In genomic region chr7:135150072-135150782, GRCh38 we compare ENCODE assay signal across 12 cellular contexts. TPM values are rescaled to one million over a fixed set of nuclear protein-coding genes. Genes with fewer than 3 reads are reported as not detected.
DNase-seq lines count a peak whose midpoint lies in the region; ATAC-seq and TF ChIP-seq lines count a peak whose summit lies in the region.
"Had no signal": no experiment of that assay in that cellular context is flagged by ENCODE, and none has a peak within 500 bp of the region (broad histone marks: within the 10 kb centered on the region; RNA-seq: fewer than 3 reads in every experiment).

No MANE protein-coding gene starts in this region.

- H3K9me3 Mint-ChIP-seq in T-helper 2 cell treated with Interferon-gamma antibody and Interleukin-4, amounts not matched to agents 5 μg/mL and 100 μg/mL, for 36 hours, result peaks cover 23% of the 10 kb centered on the region
- H3K9me3 Mint-ChIP-seq in activated T-helper 2 cell treated with anti-CD3 and anti-CD28 coated beads, Interferon-gamma antibody, Interleukin-2, Interleukin-4, amounts not matched to agents 10 μg/mL and 5 μg/mL and 100 μg/mL, durations not matched to agents 14 hours and 24 hours and 36 hours, result peaks cover 24% of the 10 kb centered on the region

- no peak for TF ChIP-seq CTCF in stomach (IDR thresholded peaks at IDR 0.05)

- no peak for TF ChIP-seq EP300 in stomach (IDR thresholded peaks at IDR 0.05)

- ATAC-seq in left lobe of liver (peak; percentile 50), HG03039 (IDR thresholded peaks at IDR 0.05; ENCODE audit: unreplicated experiment) (no peak)
- ATAC-seq: HCT116 had no signal

- peaks cover 12 to 57% (median 34%) of the 10 kb centered on the region in 4 donors for H3K4me1 ChIP-seq in stomach

- no peaks in the 10 kb centered on the region for H3K27me3 ChIP-seq in stomach

- peaks cover 59% of the 10 kb centered on the region for H3K4me1 Mint-ChIP-seq in T-helper 2 cell treated with Interferon-gamma antibody and Interleukin-4, amounts not matched to agents 5 μg/mL and 100 μg/mL, for 36 hours (ENCODE audit: low read depth)
- peaks cover 75% of the 10 kb centered on the region for H3K4me1 Mint-ChIP-seq in activated T-helper 2 cell treated with anti-CD3 and anti-CD28 coated beads, Interferon-gamma antibody, Interleukin-2, Interleukin-4, amounts not matched to agents 10 μg/mL and 5 μg/mL and 100 μg/mL, durations not matched to agents 14 hours and 24 hours and 36 hours (ENCODE audit: low read depth)

- peak overlapping the region; percentile 9 to 96 (median 93) for H3K27ac ChIP-seq in stomach

- peak overlapping the region in 2 of 4 donors; percentile 43 to 52 for H3K4me3 ChIP-seq in stomach

- H3K36me3 ChIP-seq in stomach, result peaks cover 0 to 20% (median 9%) of the 10 kb centered on the region in 4 donors

- TF ChIP-seq POLR2A in stomach (IDR thresholded peaks at IDR 0.05), result no peak

- peak overlapping the region; percentile 42 for H3K27ac Mint-ChIP-seq in T-helper 2 cell treated with Interferon-gamma antibody and Interleukin-4, amounts not matched to agents 5 μg/mL and 100 μg/mL, for 36 hours
- H3K27ac Mint-ChIP-seq in activated T-helper 2 cell treated with anti-CD3 and anti-CD28 coated beads, Interferon-gamma antibody, Interleukin-2, Interleukin-4, amounts not matched to agents 10 μg/mL and 5 μg/mL and 100 μg/mL, durations not matched to agents 14 hours and 24 hours and 36 hours, result peak overlapping the region; percentile 13

- H3K9me3 ChIP-seq in stomach, result no peaks in the 10 kb centered on the region

- 39 to 70% (median 64%) methylated on average over 8 of the region's 8 CpGs for WGBS in stomach, 5 donors

- no peaks in the 10 kb centered on the region for H3K27me3 Mint-ChIP-seq in T-helper 2 cell treated with Interferon-gamma antibody and Interleukin-4, amounts not matched to agents 5 μg/mL and 100 μg/mL, for 36 hours (ENCODE audit: low read depth)
- no peaks in the 10 kb centered on the region for H3K27me3 Mint-ChIP-seq in activated T-helper 2 cell treated with anti-CD3 and anti-CD28 coated beads, Interferon-gamma antibody, Interleukin-2, Interleukin-4, amounts not matched to agents 10 μg/mL and 5 μg/mL and 100 μg/mL, durations not matched to agents 14 hours and 24 hours and 36 hours (ENCODE audit: low read depth)

- H3K4me3 Mint-ChIP-seq in T-helper 2 cell treated with Interferon-gamma antibody and Interleukin-4, amounts not matched to agents 5 μg/mL and 100 μg/mL, for 36 hours, result peak overlapping the region; percentile 87
- H3K4me3 Mint-ChIP-seq in activated T-helper 2 cell treated with anti-CD3 and anti-CD28 coated beads, Interferon-gamma antibody, Interleukin-2, Interleukin-4, amounts not matched to agents 10 μg/mL and 5 μg/mL and 100 μg/mL, durations not matched to agents 14 hours and 24 hours and 36 hours (ENCODE audit: low read depth), result peak overlapping the region; percentile 86

- peaks cover 49% of the 10 kb centered on the region for H3K36me3 Mint-ChIP-seq in T-helper 2 cell treated with Interferon-gamma antibody and Interleukin-4, amounts not matched to agents 5 μg/mL and 100 μg/mL, for 36 hours (ENCODE audit: low read depth)
- peaks cover 51% of the 10 kb centered on the region for H3K36me3 Mint-ChIP-seq in activated T-helper 2 cell treated with anti-CD3 and anti-CD28 coated beads, Interferon-gamma antibody, Interleukin-2, Interleukin-4, amounts not matched to agents 10 μg/mL and 5 μg/mL and 100 μg/mL, durations not matched to agents 14 hours and 24 hours and 36 hours (ENCODE audit: low read depth)

- intact Hi-C loops in activated T-helper 2 cell treated with anti-CD3 and anti-CD28 coated beads, Interferon-gamma antibody, Interleukin-2, Interleukin-4, amounts not matched to agents 10 μg/mL and 5 μg/mL and 100 μg/mL, durations not matched to agents 14 hours and 24 hours and 36 hours (cut with micrococcal nuclease), result no loop called here
- intact Hi-C loops in stomach (cut with DNase I; ENCODE audit: low total_unique reads), result no loop called here

- no peak for DNase-seq in T-helper 2 cell treated with Interferon-gamma antibody and Interleukin-4, amounts not matched to agents 5 μg/mL and 100 μg/mL, for 36 hours (ENCODE audit: low spot score)
- no peak for DNase-seq in T-helper 2 cell
- DNase-seq in activated T-helper 2 cell treated with anti-CD3 and anti-CD28 coated beads, Interferon-gamma antibody, Interleukin-2, Interleukin-4, amounts not matched to agents 10 μg/mL and 5 μg/mL and 100 μg/mL, durations not matched to agents 14 hours and 24 hours and 36 hours (ENCODE audit: low spot score), result no peak
- peak; percentile 90 for DNase-seq in left lobe of liver (ENCODE audit: low spot score)
- DNase-seq in stomach, result no peak
- no peak for DNase-seq in MV-4-11 (lab: John Stamatoyannopoulos, UW)
- DNase-seq in stimulated activated CD4-positive, alpha-beta T cell treated with anti-CD3 and anti-CD28 coated beads, Interleukin-15, amount 100 ng/mL, for 24 hours, result no peak
- DNase-seq: activated effector memory CD4-positive, alpha-beta T cell treated with Interleukin-2 at 50 U/mL for 16 hours; occipital lobe had no signal

RNA-seq across cellular contexts. Expression of gene TMEM140, which starts 2.4 kb away (rescaled TPM):
- 3.0 and 4.8 TPM in 2 replicates for total RNA-seq in activated T-helper 2 cell treated with anti-CD3 and anti-CD28 coated beads, Interferon-gamma antibody, Interleukin-2, Interleukin-4, amounts not matched to agents 10 μg/mL and 5 μg/mL and 100 μg/mL, durations not matched to agents 14 hours and 24 hours and 36 hours
- total RNA-seq in left lobe of liver (32.4 TPM), stomach (10 to 100 TPM in 2 of 5 donors, 1 to 10 TPM in 2, under 1 TPM in 1; 0.89 to 18.7 (median 9.7) TPM)
- 1 to 10 TPM; 2.1 to 6.5 (median 3.0) TPM for polyA plus RNA-seq in stomach
- total RNA-seq: G401 had no signal

RNA-seq across cellular contexts. Expression of gene CYREN, which starts 20.3 kb away (rescaled TPM):
- total RNA-seq in activated T-helper 2 cell treated with anti-CD3 and anti-CD28 coated beads, Interferon-gamma antibody, Interleukin-2, Interleukin-4, amounts not matched to agents 10 μg/mL and 5 μg/mL and 100 μg/mL, durations not matched to agents 14 hours and 24 hours and 36 hours, result 50.1 and 52.9 TPM in 2 replicates
- total RNA-seq in left lobe of liver, result 15.0 TPM
- total RNA-seq in stomach, result 10 to 100 TPM; 11.1 to 33.0 (median 29.8) TPM
- 10 to 100 TPM; 21.7 to 30.8 (median 30.5) TPM for polyA plus RNA-seq in stomach
